Comparison of ENCODE assay signal across 8 cellular contexts in the genomic region with DNA sequence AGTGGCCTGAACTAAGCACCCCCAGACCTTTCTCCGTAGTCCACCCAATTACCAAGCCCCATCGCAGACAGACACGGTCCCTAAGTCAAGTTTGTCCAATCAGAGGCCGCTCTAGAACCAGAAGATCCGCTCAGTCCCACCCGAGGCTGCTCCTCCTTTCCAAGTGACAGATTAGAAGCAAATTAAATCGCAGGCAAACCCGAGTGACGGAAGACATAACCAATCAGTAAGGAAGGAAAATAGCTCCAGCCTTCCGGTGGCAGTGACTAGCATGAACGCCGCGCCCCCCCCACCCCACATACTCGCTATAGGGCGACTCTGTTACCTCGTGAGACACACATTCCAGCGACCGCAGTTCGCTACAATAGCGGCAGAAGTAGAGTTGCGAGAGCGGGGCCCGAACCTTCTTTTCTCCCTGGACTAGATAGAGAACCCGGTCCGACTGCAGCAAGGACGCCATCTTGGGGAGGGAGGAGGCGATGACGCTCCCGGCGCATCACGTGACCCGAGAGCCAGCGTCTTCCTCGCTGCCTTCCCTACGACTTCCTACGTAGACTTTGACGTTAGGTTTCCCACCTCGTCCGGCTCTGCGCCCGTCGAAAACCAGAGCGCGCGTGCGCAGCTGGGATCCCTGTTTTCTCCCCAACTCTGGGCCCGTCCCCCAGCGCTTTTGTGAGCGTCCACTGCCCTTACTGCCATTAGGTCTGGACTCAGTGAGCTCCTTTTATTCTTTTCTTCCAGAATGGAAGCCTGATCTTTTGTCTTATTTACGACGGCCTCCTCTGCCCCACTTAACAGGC. TPM values are rescaled to one million over a fixed set of nuclear protein-coding genes. Genes with fewer than 3 reads are reported as not detected.
DNase-seq lines count a peak whose midpoint lies in the region; ATAC-seq and TF ChIP-seq lines count a peak whose summit lies in the region.

DCTN4 (minus strand) TSS at position 484 of the 800 bp plus-strand sequence; CDS start at position 460, 24 bp downstream.

- peak; percentile 51 for TF ChIP-seq POLR2A in prostate gland (IDR thresholded peaks at IDR 0.05)

- 1% methylated on average over 51 of the region's 51 CpGs for WGBS in prostate gland

- H3K36me3 ChIP-seq in prostate gland, result no peaks in the 10 kb centered on the region

- ATAC-seq in GM18502 (IDR thresholded peaks at IDR 0.05; ENCODE audit: poor library complexity, unreplicated experiment) (peak; percentile 93), HG02943 (IDR thresholded peaks at IDR 0.05; ENCODE audit: low read depth, unreplicated experiment) (peak; percentile 97), left ventricle myocardium superior (peak; percentile 93)

- H3K27me3 ChIP-seq in prostate gland (replicated peaks; ENCODE audit: insufficient read depth), result no peaks in the 10 kb centered on the region

- DNase-seq in NCI-H187 (lab: John Stamatoyannopoulos, UW), result peak; percentile 91 to 93
- DNase-seq in T-helper 2 cell, result peak; percentile 83 to 99 (median 93)
- peak; percentile 91 to 100 (median 97) for DNase-seq in anterior cingulate cortex (lab: John Stamatoyannopoulos, UW)
- DNase-seq in left ventricle myocardium superior, result peak; percentile 98
- DNase-seq in prostate gland (ENCODE audit: low spot score), result peak; percentile 98
- peak; percentile 96 for DNase-seq in ureter (ENCODE audit: low spot score)

- H3K4me1 ChIP-seq in prostate gland (replicated peaks), result peaks cover 10% of the 10 kb centered on the region

- intact Hi-C loops in left ventricle myocardium superior (cut with micrococcal nuclease), result no loop called here
- intact Hi-C loops in prostate gland (cut with DNase I), result loop anchor here (2.0 kb wide), 1 partner anchor 20 kb away; the partner anchor contains the start of gene SMIM3

- TF ChIP-seq CTCF in prostate gland (IDR thresholded peaks at IDR 0.05), result peak in 2 of 4 experiments; percentile 23 to 33

- no peaks in the 10 kb centered on the region for H3K9me3 ChIP-seq in prostate gland

- H3K27ac ChIP-seq in prostate gland, result peak within 1 kb of the TSS; percentile 98

- peak within 1 kb of the TSS; percentile 63 to 76 for H3K4me3 ChIP-seq in prostate gland

RNA-seq across cellular contexts. Expression of gene DCTN4, which starts in this region (rescaled TPM):
- total RNA-seq in left ventricle myocardium superior (43.5 TPM), prostate gland (10 to 100 TPM; 68.4 to 87.1 TPM), ureter (93.0 TPM)

Comparison
In these comparisons a context has a peak if more than half of its experiments do, and no peak if none do; other contexts are left out.
1. Peak in every context shown above with its lines: DNase-seq, ATAC-seq, H3K4me3 ChIP-seq and H3K27ac ChIP-seq.